In genomic region chr6:113203135-113203534, GRCh38 we compare ENCODE assay signal across 25 cellular contexts.
"Had no signal": no experiment of that assay in that cellular context is flagged by ENCODE, and none has a peak within 500 bp of the region (broad histone marks: within the 10 kb centered on the region; RNA-seq: fewer than 3 reads in every experiment).

No MANE protein-coding gene starts in this region.

- H3K27me3 ChIP-seq: brain microvascular endothelial cell had no signal

- ATAC-seq: activated CD4-positive, alpha-beta T cell treated with anti-CD3 and anti-CD28 coated beads for 36 hours; activated CD8-positive, alpha-beta memory T cell treated with anti-CD3 and anti-CD28 coated beads, Interleukin-2, amount 10 ng/mL, durations not matched to agents 7 days and 5 days; activated CD8-positive, alpha-beta T cell treated with anti-CD3 and anti-CD28 coated beads, Interleukin-2, amount 10 ng/mL, durations not matched to agents 7 days and 5 days; activated T-cell treated with anti-CD3 and anti-CD28 coated beads, Interleukin-2, amount 50 U/mL, for 72 hours; esophagus mucosa had no signal

- H3K4me3 ChIP-seq: coronary artery, dorsolateral prefrontal cortex had no signal

- DNase-seq: activated CD4-positive, alpha-beta memory T cell treated with anti-CD3 and anti-CD28 coated beads for 36 hours; activated CD4-positive, alpha-beta T cell treated with anti-CD3 and anti-CD28 coated beads for 36 hours; activated CD4-positive, alpha-beta T cell treated with anti-CD3 and anti-CD28 coated beads, Interleukin-2, amount 10 ng/mL, durations not matched to agents 24 days and 14 days; activated CD4-positive, CD25-positive, alpha-beta regulatory T cell; activated CD4-positive, CD25-positive, alpha-beta regulatory T cell treated with anti-CD3 and anti-CD28 coated beads, Interleukin-2, amount 50 U/mL, for 72 hours; activated CD8-positive, alpha-beta memory T cell treated with anti-CD3 and anti-CD28 coated beads, Interleukin-2, amount 10 ng/mL, durations not matched to agents 7 days and 5 days; activated CD8-positive, alpha-beta memory T cell treated with anti-CD3 and anti-CD28 coated beads, Interleukin-2, amount 50 U/mL, for 48 hours; activated CD8-positive, alpha-beta T cell treated with anti-CD3 and anti-CD28 coated beads, Interleukin-2, amount 10 ng/mL, durations not matched to agents 7 days and 5 days; activated gamma-delta T cell; activated naive CD4-positive, alpha-beta T cell treated with anti-CD3 and anti-CD28 coated beads, Interleukin-2, amount 50 U/mL, for 16 hours; activated naive CD4-positive, alpha-beta T cell treated with Interleukin-2 at 50 U/mL for 16 hours; activated T-cell treated with anti-CD3 and anti-CD28 coated beads for 4 hours; activated T-cell treated with anti-CD3 and anti-CD28 coated beads, Interleukin-2, amount 50 U/mL, for 24 hours; activated T-cell treated with anti-CD3 and anti-CD28 coated beads, Interleukin-2, amount 50 U/mL, for 72 hours; amniotic stem cell; anterior cingulate cortex; brain microvascular endothelial cell; dorsolateral prefrontal cortex; effector memory CD4-positive, alpha-beta T cell; endodermal cell; foreskin fibroblast; head of caudate nucleus; T-helper 2 cell had no signal

- H3K36me3 ChIP-seq: brain microvascular endothelial cell had no signal

- H3K27ac ChIP-seq: brain microvascular endothelial cell, coronary artery, dorsolateral prefrontal cortex had no signal
